8 cellular contexts compared by ENCODE assay signal in the genomic region with DNA sequence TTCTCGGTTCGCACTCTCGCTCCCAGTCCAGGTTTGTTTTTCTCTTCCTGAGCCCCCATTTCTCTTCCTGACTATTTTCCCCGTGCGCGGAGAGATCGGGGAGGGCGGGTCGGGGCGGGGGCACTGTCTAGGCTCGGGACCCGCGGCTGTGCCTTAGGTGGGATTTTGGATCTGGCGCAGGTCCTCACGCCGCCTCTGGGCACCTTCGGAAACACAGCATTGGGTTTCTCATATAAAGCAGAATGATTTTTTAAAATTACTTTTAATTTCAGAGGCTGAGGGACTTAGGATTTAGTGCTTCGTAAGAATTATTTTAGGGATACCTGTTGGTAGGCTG. TPM values are rescaled to one million over a fixed set of nuclear protein-coding genes. Genes with fewer than 3 reads are reported as not detected.
DNase-seq lines count a peak whose midpoint lies in the region; ATAC-seq, FAIRE-seq and TF ChIP-seq lines count a peak whose summit lies in the region.

No MANE protein-coding gene starts in this region.

- H3K36me3 ChIP-seq in endothelial cell of umbilical vein (ENCODE audit: control insufficient read depth in 2 of 2, extremely low read depth in 1 of 2, insufficient read depth in 2 of 2, low read length in 2 of 2) (no peaks in the 10 kb centered on the region), urinary bladder (ENCODE audit: insufficient read depth) (no peaks in the 10 kb centered on the region)

- peak overlapping the region; percentile 83 for H3K4me2 ChIP-seq in endothelial cell of umbilical vein (ENCODE audit: insufficient read depth, low read length)

- H3K4me3 Mint-ChIP-seq in activated CD4-positive, alpha-beta T cell treated with anti-CD3 and anti-CD28 coated beads for 36 hours, result peak overlapping the region; percentile 84
- H3K4me3 Mint-ChIP-seq in natural killer cell treated with Interleukin-12 subunit alpha and Interleukin-12 subunit beta and Interleukin-15 and Interleukin-18, amount 100 ng/mL, for 72 hours, result peak overlapping the region; percentile 93

- WGBS in urinary bladder, result 2% methylated on average over 18 of the region's 18 CpGs

- peak overlapping the region; percentile 71 for H3K9ac ChIP-seq in endothelial cell of umbilical vein (replicated peaks; ENCODE audit: extremely low read depth, insufficient read depth, low read length)

- TF ChIP-seq CTCF in GM12875 (IDR thresholded peaks at IDR 0.05; ENCODE audit: borderline replicate concordance, insufficient read depth, low read depth, low read length), result peak; percentile 45; the same call in 1 of the 2 replicates
- TF ChIP-seq CTCF in endothelial cell of umbilical vein (IDR thresholded peaks at IDR 0.05; ENCODE audit: extremely low read depth in 1 of 2, insufficient read depth in 1 of 2, low read depth in 1 of 2, low read length in 2 of 2), result peak in 1 of 2 donors; percentile 27

- CTCF ChIA-PET in activated CD4-positive, alpha-beta T cell treated with anti-CD3 and anti-CD28 coated beads for 36 hours (lab: Charles Lee), result no interaction called here
- CTCF ChIA-PET in endothelial cell of umbilical vein (lab: Charles Lee), result interaction anchor here (0.6 to 1.9 kb wide), 6 partner anchors 9 to 68 kb away, joined by 3 to 9 read pairs (median 4); no protein-coding TSS in a partner anchor

- H3K27ac ChIP-seq in endothelial cell of umbilical vein (ENCODE audit: insufficient read depth, low read depth, low read length), result peak overlapping the region; percentile 72
- no peak overlapping the region for H3K27ac ChIP-seq in urinary bladder (ENCODE audit: low read depth)

- no peaks in the 10 kb centered on the region for H3K9me3 Mint-ChIP-seq in activated CD4-positive, alpha-beta T cell treated with anti-CD3 and anti-CD28 coated beads for 36 hours (ENCODE audit: low read depth)
- no peaks in the 10 kb centered on the region for H3K9me3 Mint-ChIP-seq in natural killer cell treated with Interleukin-12 subunit alpha and Interleukin-12 subunit beta and Interleukin-15 and Interleukin-18, amount 100 ng/mL, for 72 hours

- H3K27me3 ChIP-seq in endothelial cell of umbilical vein (ENCODE audit: control insufficient read depth in 2 of 2, insufficient read depth in 2 of 2, low read length in 2 of 2), result no peaks in the 10 kb centered on the region

- ATAC-seq in activated CD4-positive, alpha-beta T cell treated with anti-CD3 and anti-CD28 coated beads for 36 hours, result peak; percentile 21
- peak in 1 of 2 donors; percentile 1 for ATAC-seq in natural killer cell treated with Interleukin-12 subunit alpha and Interleukin-12 subunit beta and Interleukin-15 and Interleukin-18, amount 100 ng/mL, for 72 hours
- ATAC-seq in HG02840 (IDR thresholded peaks at IDR 0.05; ENCODE audit: low FRiP score, unreplicated experiment), result no peak

- POLR2A ChIA-PET in activated CD4-positive, alpha-beta T cell treated with anti-CD3 and anti-CD28 coated beads for 36 hours (lab: Charles Lee), result interaction anchor here (1.0 to 2.0 kb wide), 4 partner anchors 18 to 55 kb away, joined by 3 to 11 read pairs (median 4); a partner anchor contains a TSS
- POLR2A ChIA-PET in endothelial cell of umbilical vein (lab: Charles Lee), result interaction anchor here (0.5 to 0.7 kb wide), 2 partner anchors 41 to 57 kb away, joined by 4 to 5 read pairs; no protein-coding TSS in a partner anchor

- no peak for FAIRE-seq in HTR-8/SVneo (lab: Jason Lieb, UNC)
- FAIRE-seq in endothelial cell of umbilical vein (lab: Jason Lieb, UNC), result no peak

- BruUV-seq in endothelial cell of umbilical vein (replicated peaks; lab: Mats Ljungman, UMichigan), result TSS peak; percentile 48

- peak; percentile 26 for DNase-seq in HTR-8/SVneo (ENCODE audit: insufficient read length, low spot score)
- peak; percentile 65 for DNase-seq in activated CD4-positive, alpha-beta T cell treated with anti-CD3 and anti-CD28 coated beads for 36 hours
- DNase-seq in endothelial cell of umbilical vein (ENCODE audit: low read depth, low spot score), result peak; percentile 56
- no peak for DNase-seq in natural killer cell treated with Interleukin-12 subunit alpha and Interleukin-12 subunit beta and Interleukin-15 and Interleukin-18, amount 100 ng/mL, for 72 hours (ENCODE audit: low spot score)
- no peak for DNase-seq in NCI-H2081 treated with DMSO at 0.1 percent for 48 hours (lab: John Stamatoyannopoulos, UW)

- H3K4me1 Mint-ChIP-seq in activated CD4-positive, alpha-beta T cell treated with anti-CD3 and anti-CD28 coated beads for 36 hours, result peaks cover 47% of the 10 kb centered on the region
- peaks cover 48 to 56% of the 10 kb centered on the region in 2 donors for H3K4me1 Mint-ChIP-seq in natural killer cell treated with Interleukin-12 subunit alpha and Interleukin-12 subunit beta and Interleukin-15 and Interleukin-18, amount 100 ng/mL, for 72 hours (ENCODE audit: low read depth in 2 of 2)

- intact Hi-C loops in activated CD4-positive, alpha-beta T cell treated with anti-CD3 and anti-CD28 coated beads for 36 hours (cut with DNase I, micrococcal nuclease), result loop anchor here (1.0 to 10.0 kb wide), 12 partner anchors 19 to 1664 kb away; a partner anchor contains a TSS
- intact Hi-C loops in endothelial cell of umbilical vein (cut with micrococcal nuclease), result loop anchor here (1.0 to 5.0 kb wide), 5 partner anchors 8 to 137 kb away; a partner anchor contains a TSS

- dilution Hi-C loops in endothelial cell of umbilical vein (cut with MboI; ENCODE audit: extremely low pct_ligation_motif_present, low sequenced_read_pairs), result no loop called here

- no peak for TF ChIP-seq POLR2A in endothelial cell of umbilical vein (IDR thresholded peaks at IDR 0.05; ENCODE audit: low read depth, low read length)

- peak overlapping the region; percentile 83 for H3K4me3 ChIP-seq in GM12875 (ENCODE audit: low read depth, low read length)
- H3K4me3 ChIP-seq in endothelial cell of umbilical vein (replicated peaks in 1 of 3; ENCODE audit: insufficient read depth in 1 of 3, low read depth in 1 of 3, low read length in 3 of 3), result peak overlapping the region; percentile 41 to 69 (median 52)
- peak overlapping the region; percentile 74 for H3K4me3 ChIP-seq in urinary bladder (ENCODE audit: low read depth, low read length)

- H3K4me1 ChIP-seq in endothelial cell of umbilical vein (ENCODE audit: control insufficient read depth, extremely low read depth, insufficient read depth, low read length), result peaks cover 11% of the 10 kb centered on the region
- H3K4me1 ChIP-seq in urinary bladder (ENCODE audit: insufficient read depth), result no peaks in the 10 kb centered on the region

- peaks cover 3% of the 10 kb centered on the region for H3K27me3 Mint-ChIP-seq in activated CD4-positive, alpha-beta T cell treated with anti-CD3 and anti-CD28 coated beads for 36 hours
- no peaks in the 10 kb centered on the region for H3K27me3 Mint-ChIP-seq in natural killer cell treated with Interleukin-12 subunit alpha and Interleukin-12 subunit beta and Interleukin-15 and Interleukin-18, amount 100 ng/mL, for 72 hours

- H3K36me3 Mint-ChIP-seq in activated CD4-positive, alpha-beta T cell treated with anti-CD3 and anti-CD28 coated beads for 36 hours (ENCODE audit: low read depth), result peaks cover 41% of the 10 kb centered on the region
- H3K36me3 Mint-ChIP-seq in natural killer cell treated with Interleukin-12 subunit alpha and Interleukin-12 subunit beta and Interleukin-15 and Interleukin-18, amount 100 ng/mL, for 72 hours, result peaks cover 31% of the 10 kb centered on the region

- H4K20me1 ChIP-seq in endothelial cell of umbilical vein (replicated peaks; ENCODE audit: control insufficient read depth, extremely low read depth, insufficient read depth, low read length), result no peaks in the 10 kb centered on the region

- H3K9me3 ChIP-seq in endothelial cell of umbilical vein (replicated peaks; ENCODE audit: control insufficient read depth, insufficient read depth, low read length), result no peaks in the 10 kb centered on the region

- H3K79me2 ChIP-seq in endothelial cell of umbilical vein (ENCODE audit: control insufficient read depth, insufficient read depth, low read length), result peaks cover 2% of the 10 kb centered on the region

- H2AFZ ChIP-seq in endothelial cell of umbilical vein (ENCODE audit: low read depth, low read length), result peak overlapping the region; percentile 96

- H3K9me1 ChIP-seq in endothelial cell of umbilical vein (replicated peaks; ENCODE audit: control insufficient read depth, extremely low read depth, insufficient read depth, low read length), result no peaks in the 10 kb centered on the region

- peak overlapping the region; percentile 95 for H3K27ac Mint-ChIP-seq in activated CD4-positive, alpha-beta T cell treated with anti-CD3 and anti-CD28 coated beads for 36 hours
- peak overlapping the region; percentile 97 to 100 for H3K27ac Mint-ChIP-seq in natural killer cell treated with Interleukin-12 subunit alpha and Interleukin-12 subunit beta and Interleukin-15 and Interleukin-18, amount 100 ng/mL, for 72 hours

RNA-seq across cellular contexts. Expression of a gene that starts 0.3 kb away (rescaled TPM):
- total RNA-seq in activated CD4-positive, alpha-beta T cell treated with anti-CD3 and anti-CD28 coated beads for 36 hours, result 10 to 100 TPM; 19.6 to 20.9 TPM
- total RNA-seq in endothelial cell of umbilical vein (4.7 and 6.0 TPM in 2 replicates), urinary bladder (2.7 TPM)
- polyA plus RNA-seq in endothelial cell of umbilical vein (8.5 and 8.9 TPM in 2 replicates), urinary bladder (4.4 TPM)
- 7.6 and 9.9 TPM in 2 replicates for polyA plus RNA-seq in endothelial cell of umbilical vein (2011; cell fraction: cytosol; rRNA removed)
- 4.4 and 4.6 TPM in 2 replicates for polyA plus RNA-seq in endothelial cell of umbilical vein (2011; cell fraction: nucleus; rRNA removed)
- 5.2 and 6.5 TPM in 2 replicates for polyA plus RNA-seq in endothelial cell of umbilical vein (2012)
- 5.5 and 7.8 TPM in 2 replicates for polyA minus RNA-seq in endothelial cell of umbilical vein
- 0.82 TPM for polyA minus RNA-seq in endothelial cell of umbilical vein (2011; cell fraction: cytosol; rRNA and poly(A)+ RNA removed)
- polyA minus RNA-seq in endothelial cell of umbilical vein (2011; cell fraction: nucleus; rRNA and poly(A)+ RNA removed), result 3.3 and 5.2 TPM in 2 replicates
- 10 to 100 TPM; 52.7 to 98.0 TPM for total RNA-seq in natural killer cell treated with Interleukin-12 subunit alpha and Interleukin-12 subunit beta and Interleukin-15 and Interleukin-18, amount 100 ng/mL, for 72 hours

RNA-seq across cellular contexts. Expression of a gene that starts 55.3 kb away (rescaled TPM):
- 100 to 1,000 TPM; 152 to 164 TPM for total RNA-seq in activated CD4-positive, alpha-beta T cell treated with anti-CD3 and anti-CD28 coated beads for 36 hours
- total RNA-seq in endothelial cell of umbilical vein (170 and 185 TPM in 2 replicates), urinary bladder (58.6 TPM)
- polyA plus RNA-seq in endothelial cell of umbilical vein (540 and 652 TPM in 2 replicates), urinary bladder (181 TPM)
- 440 and 441 TPM in 2 replicates for polyA plus RNA-seq in endothelial cell of umbilical vein (2011; cell fraction: cytosol; rRNA removed)
- 126 and 145 TPM in 2 replicates for polyA plus RNA-seq in endothelial cell of umbilical vein (2011; cell fraction: nucleus; rRNA removed)
- polyA plus RNA-seq in endothelial cell of umbilical vein (2012), result 177 and 207 TPM in 2 replicates
- 193 and 235 TPM in 2 replicates for polyA minus RNA-seq in endothelial cell of umbilical vein
- 68.6 TPM for polyA minus RNA-seq in endothelial cell of umbilical vein (2011; cell fraction: cytosol; rRNA and poly(A)+ RNA removed)
- polyA minus RNA-seq in endothelial cell of umbilical vein (2011; cell fraction: nucleus; rRNA and poly(A)+ RNA removed), result 28.5 and 47.3 TPM in 2 replicates
- 100 to 1,000 TPM; 181 to 201 TPM for total RNA-seq in natural killer cell treated with Interleukin-12 subunit alpha and Interleukin-12 subunit beta and Interleukin-15 and Interleukin-18, amount 100 ng/mL, for 72 hours

Comparison
In these comparisons a context has a peak if more than half of its experiments do, and no peak if none do; other contexts are left out.
1. DNase-seq: peak in HTR-8/SVneo (single experiment), activated CD4-positive, alpha-beta T cell treated with anti-CD3 and anti-CD28 coated beads for 36 hours (single experiment) and endothelial cell of umbilical vein (single experiment); none in natural killer cell treated with Interleukin-12 subunit alpha and Interleukin-12 subunit beta and Interleukin-15 and Interleukin-18, amount 100 ng/mL, for 72 hours (single experiment) and NCI-H2081 treated with DMSO at 0.1 percent for 48 hours (single experiment).
2. Peak in every context shown above with its lines, with median percentiles within 50 percentile points of each other: H3K4me3 ChIP-seq.